In the genomic region with DNA sequence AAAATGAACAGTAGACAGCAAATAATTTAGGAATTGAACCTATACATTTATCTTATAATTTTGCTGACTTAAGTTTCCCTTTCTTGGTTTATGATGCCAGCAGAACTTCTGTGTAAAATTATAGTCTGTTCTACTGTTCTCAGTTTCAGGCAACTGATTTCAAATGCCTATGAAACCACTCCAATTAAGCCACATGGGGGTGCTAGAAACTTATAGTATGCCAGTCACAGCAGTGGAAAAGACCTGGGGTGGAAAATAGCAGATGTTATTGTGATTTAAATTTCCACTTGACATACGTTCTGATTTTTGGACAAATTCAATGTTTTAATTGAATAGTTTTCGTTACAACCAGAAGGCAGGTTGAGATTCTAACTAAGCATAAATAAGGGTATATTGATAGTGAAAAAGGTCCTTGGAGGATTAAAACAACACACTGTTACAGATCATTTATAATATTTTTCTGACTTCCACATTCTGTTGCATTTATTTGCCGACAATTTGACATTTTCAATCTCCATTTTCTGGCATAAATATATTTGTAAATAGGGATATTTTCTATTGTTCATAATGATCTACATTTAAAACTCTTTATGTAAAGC, we compare ENCODE assay signal across 8 cellular contexts.
DNase-seq lines count a peak whose midpoint lies in the region; TF ChIP-seq lines count a peak whose summit lies in the region.

No MANE protein-coding gene starts in this region.

- H3F3A ChIP-seq in GM23248 (ENCODE audit: insufficient read depth) = no peaks in the 10 kb centered on the region
- H3F3A ChIP-seq in smooth muscle cell (ENCODE audit: low read depth) = no peaks in the 10 kb centered on the region

- no peak overlapping the region for H3K4me2 ChIP-seq in GM23248 (ENCODE audit: unreplicated experiment)
- H3K4me2 ChIP-seq in smooth muscle cell = no peak overlapping the region

- H3K9me3 ChIP-seq in GM23248 (ENCODE audit: low read depth) (no peaks in the 10 kb centered on the region), Peyer's patch (no peaks in the 10 kb centered on the region), smooth muscle cell (replicated peaks; ENCODE audit: low read depth) (no peaks in the 10 kb centered on the region)

- in situ Hi-C loops in GM23248 (cut with MboI) = no loop called here

- no peaks in the 10 kb centered on the region for H3K9me2 ChIP-seq in GM23248 (ENCODE audit: insufficient read depth)

- TF ChIP-seq POLR2A in Peyer's patch (IDR thresholded peaks at IDR 0.05) = no peak

- DNase-seq in GM03348 (ENCODE audit: low spot score) (peak; percentile 63), GM23248 (peak; percentile 64), Kasumi-1 (lab: John Stamatoyannopoulos, UW) (peak; percentile 1 to 28), Peyer's patch (no peak), fibroblast of peridontal ligament (ENCODE audit: extremely low read depth) (peak; percentile 74), smooth muscle cell (lab: John Stamatoyannopoulos, UW; ENCODE audit: unreplicated experiment) (no peak), 8988T (no peak)
- DNase-seq in activated CD4-positive, alpha-beta T cell treated with anti-CD3 and anti-CD28 coated beads for 48 hours = no peak

- H3K27me3 ChIP-seq in GM23248 (replicated peaks; ENCODE audit: insufficient read depth) (no peaks in the 10 kb centered on the region), Peyer's patch (no peaks in the 10 kb centered on the region), smooth muscle cell (ENCODE audit: low read depth) (no peaks in the 10 kb centered on the region)

- H4K20me1 ChIP-seq in GM23248 (ENCODE audit: insufficient read depth) = no peaks in the 10 kb centered on the region
- no peaks in the 10 kb centered on the region for H4K20me1 ChIP-seq in smooth muscle cell (ENCODE audit: low read depth)

- TF ChIP-seq CTCF in Peyer's patch (IDR thresholded peaks at IDR 0.05) (peak in 4 of 6 experiments; percentile 24 to 57 (median 50)), smooth muscle cell (IDR thresholded peaks at IDR 0.05; ENCODE audit: borderline replicate concordance, insufficient read depth, poor library complexity, severe bottlenecking) (peak; percentile 54)

- no peaks in the 10 kb centered on the region for H3K79me2 ChIP-seq in GM23248 (ENCODE audit: insufficient read depth)
- no peaks in the 10 kb centered on the region for H3K79me2 ChIP-seq in smooth muscle cell (ENCODE audit: low read depth)

- H3K36me3 ChIP-seq in GM23248 (ENCODE audit: low read depth) (no peaks in the 10 kb centered on the region), Peyer's patch (peaks cover 0 to 14% (median 0%) of the 10 kb centered on the region in 3 donors), smooth muscle cell (ENCODE audit: low read depth) (no peaks in the 10 kb centered on the region)

- H3K4me1 ChIP-seq in GM23248 (ENCODE audit: insufficient read depth) = no peaks in the 10 kb centered on the region
- H3K4me1 ChIP-seq in Peyer's patch = no peaks in the 10 kb centered on the region
- H3K4me1 ChIP-seq in smooth muscle cell (ENCODE audit: low read depth) = no peaks in the 10 kb centered on the region

- H3K4me3 ChIP-seq in GM23248 = no peak overlapping the region
- H3K4me3 ChIP-seq in Peyer's patch = no peak overlapping the region
- H3K4me3 ChIP-seq in smooth muscle cell = no peak overlapping the region

- H3K27ac ChIP-seq in GM23248 (no peak overlapping the region), Peyer's patch (no peak overlapping the region), smooth muscle cell (ENCODE audit: low read depth) (no peak overlapping the region)

- H3K9ac ChIP-seq in GM23248 (no peak overlapping the region), smooth muscle cell (ENCODE audit: low read depth) (no peak overlapping the region)

- H2AFZ ChIP-seq in GM23248 = no peak overlapping the region
- no peak overlapping the region for H2AFZ ChIP-seq in smooth muscle cell (ENCODE audit: low read depth)

- WGBS in GM23248 (ENCODE audit: low coverage in 1 of 2, low lambda C conversion rate in 2 of 2, missing lambda C conversion rate in 2 of 2), 2 experiments = 20 to 24% methylated on average over 3 of the region's 3 CpGs
- 28% methylated on average over 3 of the region's 3 CpGs for WGBS in smooth muscle cell (ENCODE audit: low lambda C conversion rate)

Comparison
In these comparisons a context has a peak if more than half of its experiments do, and no peak if none do; other contexts are left out.
1. DNase-seq: peak in GM03348 (single experiment), GM23248 (single experiment), Kasumi-1 (2 of 2) and fibroblast of peridontal ligament (single experiment); none in Peyer's patch (0 of 3), smooth muscle cell (single experiment), 8988T (single experiment) and activated CD4-positive, alpha-beta T cell treated with anti-CD3 and anti-CD28 coated beads for 48 hours (single experiment).